ENCODE assay signal across 8 cellular contexts in genomic region chr16:74813109-74813641, GRCh38. TPM values are rescaled to one million over a fixed set of nuclear protein-coding genes. Genes with fewer than 3 reads are reported as not detected.
DNase-seq lines count a peak whose midpoint lies in the region; TF ChIP-seq lines count a peak whose summit lies in the region.

No MANE protein-coding gene starts in this region.

- H3K27me3 ChIP-seq in ovary (no peaks in the 10 kb centered on the region), tibial artery (no peaks in the 10 kb centered on the region)

- DNase-seq in GDM1 (lab: John Stamatoyannopoulos, UW) = peak; percentile 40
- peak; percentile 68 for DNase-seq in H4 (ENCODE audit: low spot score)
- no peak for DNase-seq in SK-N-MC (ENCODE audit: low read depth, low spot score)
- DNase-seq in activated naive CD4-positive, alpha-beta T cell treated with Interleukin-2 at 50 U/mL for 16 hours = peak; percentile 77
- DNase-seq in glomerular visceral epithelial cell (ENCODE audit: extremely low spot score) = peak; percentile 74
- DNase-seq in ovary = peak; percentile 46 to 77 (median 55)
- peak; percentile 54 to 72 for DNase-seq in tibial artery

- no peak overlapping the region for H3K9ac ChIP-seq in SK-N-MC (ENCODE audit: insufficient read length)

- intact Hi-C loops in ovary (cut with DNase I) = no loop called here
- intact Hi-C loops in tibial artery (cut with DNase I; ENCODE audit: low total_unique reads) = no loop called here

- H3K9me3 ChIP-seq in SK-N-MC (ENCODE audit: low read depth, low read length) = no peaks in the 10 kb centered on the region
- H3K9me3 ChIP-seq in ovary = no peaks in the 10 kb centered on the region
- no peaks in the 10 kb centered on the region for H3K9me3 ChIP-seq in tibial artery

- no peak overlapping the region for H3K27ac ChIP-seq in SK-N-MC
- H3K27ac ChIP-seq in ovary = no peak overlapping the region
- H3K27ac ChIP-seq in tibial artery = no peak overlapping the region

- H3K4me3 ChIP-seq in SK-N-MC (peak overlapping the region; percentile 51; the same call in 1 of the 2 replicates), ovary (no peak overlapping the region), tibial artery (no peak overlapping the region)

- 11 to 16% (median 13%) methylated on average over 20 to 25 of the region's 25 CpGs for WGBS in ovary, 3 donors

- no peaks in the 10 kb centered on the region for H3K36me3 ChIP-seq in SK-N-MC (ENCODE audit: insufficient read depth, low read length)
- H3K36me3 ChIP-seq in ovary = no peaks in the 10 kb centered on the region
- H3K36me3 ChIP-seq in tibial artery = no peaks in the 10 kb centered on the region

- H3K4me1 ChIP-seq in ovary (ENCODE audit: insufficient read depth) (no peaks in the 10 kb centered on the region), tibial artery (peaks cover 0 to 5% (median 0%) of the 10 kb centered on the region in 4 donors)

- peak; percentile 96 for TF ChIP-seq CTCF in LNCAP (IDR thresholded peaks at IDR 0.05)
- peak; percentile 45 to 59 (median 52) for TF ChIP-seq CTCF in ovary (IDR thresholded peaks at IDR 0.05)
- peak; percentile 78 to 92 for TF ChIP-seq CTCF in tibial artery (IDR thresholded peaks at IDR 0.05)

- TF ChIP-seq EP300 in ovary (IDR thresholded peaks at IDR 0.05) = no peak

- no peak for TF ChIP-seq POLR2A in ovary (IDR thresholded peaks at IDR 0.05)

RNA-seq across cellular contexts. Expression of gene FA2H, which starts 38.6 kb away (rescaled TPM):
- not detected in 2 replicates for total RNA-seq in H4 (2014; rRNA removed; shearing (Covaris generic))
- 1 to 10 TPM in 1 of 7 donors, under 1 TPM in 3, not detected in 3; 0.17 to 1.3 (median 0.73) TPM for total RNA-seq in ovary
- under 1 TPM; 0.02 to 0.32 TPM for polyA plus RNA-seq in ovary
